In the genomic region with DNA sequence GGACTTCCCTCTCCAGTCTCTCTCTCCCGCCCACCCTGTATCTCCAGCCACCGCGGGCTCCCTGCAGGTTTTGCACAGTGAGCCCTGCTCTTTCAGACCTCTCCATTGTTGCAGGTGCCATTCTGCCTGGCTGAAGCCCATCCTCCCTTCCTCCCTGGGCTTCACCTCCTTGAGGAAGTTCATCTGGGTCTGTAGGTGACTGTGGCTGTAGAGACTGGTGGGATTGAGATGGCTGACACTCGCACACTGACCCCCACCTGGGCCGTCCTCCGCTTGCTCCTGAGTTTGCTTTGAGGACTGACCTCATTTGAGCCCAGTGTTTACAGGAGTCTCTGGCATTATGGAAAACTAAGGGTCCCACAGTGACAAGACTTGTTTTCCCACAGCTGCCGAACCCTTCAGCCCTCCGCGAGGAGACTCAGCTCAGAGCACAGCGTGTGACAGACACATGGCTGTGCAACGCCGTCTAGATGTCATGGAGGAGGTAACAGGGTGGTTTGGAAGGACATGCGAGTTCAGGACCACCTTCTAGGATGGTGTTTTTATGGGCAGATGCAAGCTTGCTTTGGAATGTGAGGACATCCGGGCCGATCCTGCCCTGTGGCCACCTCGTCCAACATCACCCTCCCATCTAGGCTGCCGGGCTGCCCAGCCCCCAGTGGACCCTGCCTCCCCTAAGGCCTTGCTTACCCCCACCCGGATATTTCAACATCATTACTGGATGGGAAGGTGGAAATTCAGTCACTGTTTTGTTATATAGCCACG, we compare ENCODE assay signal across 23 cellular contexts. TPM values are rescaled to one million over a fixed set of nuclear protein-coding genes. Genes with fewer than 3 reads are reported as not detected.
A peak's percentile ranks its signal among the peaks of the same experiment; 100 is the strongest.
DNase-seq lines count a peak whose midpoint lies in the region; ATAC-seq, FAIRE-seq and TF ChIP-seq lines count a peak whose summit lies in the region.
"Had no signal": no experiment of that assay in that cellular context is flagged by ENCODE, and none has a peak within 500 bp of the region (broad histone marks: within the 10 kb centered on the region; RNA-seq: fewer than 3 reads in every experiment).

No MANE protein-coding gene starts in this region.

- no peak for TF ChIP-seq EP300 in H1 (IDR thresholded peaks at IDR 0.05; ENCODE audit: borderline replicate concordance in 1 of 2, low read depth in 2 of 2, low read length in 2 of 2)

- no peaks in the 10 kb centered on the region for H4K20me1 ChIP-seq in H1 (replicated peaks in 1 of 2; ENCODE audit: control insufficient read depth in 1 of 2, insufficient read depth in 2 of 2, low read length in 2 of 2)

- no peak for FAIRE-seq in H1 (lab: Jason Lieb, UNC)
- FAIRE-seq: GM12878 had no signal

- WGBS in H1 (ENCODE audit: extremely low coverage in 1 of 2, insufficient coverage in 1 of 2, insufficient read length in 1 of 2, insufficient replicate concordance in 2 of 2, low coverage in 1 of 2, low lambda C conversion rate in 2 of 2, missing lambda C conversion rate in 1 of 2), 2 experiments, result 89% methylated on average over 19 of the region's 19 CpGs; no CpG with 5 or more reads in 1 of the 2 experiments
- WGBS in neuronal stem cell (ENCODE audit: extremely low coverage in 2 of 2, insufficient read length in 2 of 2, insufficient replicate concordance in 1 of 2), 2 donors, result no CpG with 5 or more reads among the region's 19 CpGs

- no peaks in the 10 kb centered on the region for H3K36me3 ChIP-seq in H1 (ENCODE audit: control insufficient read depth in 2 of 4, insufficient read depth in 4 of 4, low read length in 3 of 4)
- H3K36me3 ChIP-seq in neuronal stem cell (replicated peaks in 1 of 2; ENCODE audit: control insufficient read depth in 2 of 2, insufficient read depth in 2 of 2, low read length in 2 of 2), result no peaks in the 10 kb centered on the region

- no peak overlapping the region for H3K4ac ChIP-seq in H1 (replicated peaks; ENCODE audit: insufficient read length, low read depth, low read length)
- no peak overlapping the region for H3K4ac ChIP-seq in neuronal stem cell (ENCODE audit: low read length)

- no peaks in the 10 kb centered on the region for H3K79me2 ChIP-seq in H1 (ENCODE audit: control insufficient read depth in 1 of 2, insufficient read depth in 2 of 2, low read length in 2 of 2)

- no peak overlapping the region for H2BK20ac ChIP-seq in H1 (ENCODE audit: low read length)

- no peak for TF ChIP-seq RAD21 in H1 (IDR thresholded peaks at IDR 0.05 in 1 of 2, conservative IDR thresholded peaks at IDR 0.05 in 1 of 2; ENCODE audit: low read depth in 2 of 2, low read length in 2 of 2)

- no peak overlapping the region for H3K18ac ChIP-seq in H1 (ENCODE audit: extremely low read depth, low read length)
- no peak overlapping the region for H3K18ac ChIP-seq in neuronal stem cell (ENCODE audit: low read length)

- H4K91ac ChIP-seq in H1 (replicated peaks; ENCODE audit: insufficient read length, low read length) (no peak overlapping the region), neuronal stem cell (ENCODE audit: low read depth, low read length, poor library complexity) (no peak overlapping the region)

- no peak overlapping the region for H3K56ac ChIP-seq in H1 (replicated peaks; ENCODE audit: insufficient read length, low read depth, low read length)

- H2BK120ac ChIP-seq in H1 (replicated peaks; ENCODE audit: low read depth, low read length) (no peak overlapping the region), neuronal stem cell (ENCODE audit: low read depth, low read length) (no peak overlapping the region)

- H3K27ac Mint-ChIP-seq in Calu3 (ENCODE audit: unreplicated experiment) (peak overlapping the region; percentile 3), nephron progenitor cell (no peak overlapping the region)
- peak overlapping the region in 2 of 10 donors; percentile 18 to 75 for H3K27ac Mint-ChIP-seq in naive thymus-derived CD8-positive, alpha-beta T cell
- H3K27ac Mint-ChIP-seq: CD4-positive, CD25-positive, alpha-beta regulatory T cell had no signal

- TF ChIP-seq POLR2A in H1 (IDR thresholded peaks at IDR 0.05; ENCODE audit: control extremely low read depth in 1 of 2, low read depth in 2 of 2, low read length in 2 of 2), result no peak

- H3K36me3 Mint-ChIP-seq in Calu3 (ENCODE audit: insufficient read depth, unreplicated experiment) (peaks cover 79% of the 10 kb centered on the region), nephron progenitor cell (ENCODE audit: low read depth) (no peaks in the 10 kb centered on the region)
- H3K36me3 Mint-ChIP-seq in naive thymus-derived CD8-positive, alpha-beta T cell, result no peaks in the 10 kb centered on the region
- H3K36me3 Mint-ChIP-seq: CD4-positive, CD25-positive, alpha-beta regulatory T cell had no signal

- peaks cover 0 to 5% (median 0%) of the 10 kb centered on the region in 4 experiments; a peak in 2 of 7 replicates for H3K4me1 ChIP-seq in H1 (replicated peaks in 1 of 4; ENCODE audit: control insufficient read depth in 3 of 4, insufficient read depth in 4 of 4, low read length in 3 of 4)
- peaks cover 7 to 8% of the 10 kb centered on the region in 2 donors for H3K4me1 ChIP-seq in neuronal stem cell (ENCODE audit: control insufficient read depth in 2 of 2, insufficient read depth in 1 of 2, low read depth in 1 of 2, low read length in 2 of 2)

- intact Hi-C loops in Calu3 (cut with micrococcal nuclease; ENCODE audit: unreplicated experiment), result no loop called here

- no peak overlapping the region for H2AFZ ChIP-seq in H1 (ENCODE audit: low read length)
- no peak overlapping the region for H2AFZ ChIP-seq in neuronal stem cell (ENCODE audit: low read length)

- peaks cover 34% of the 10 kb centered on the region for H3K4me1 Mint-ChIP-seq in Calu3 (ENCODE audit: low read depth, unreplicated experiment)
- H3K4me1 Mint-ChIP-seq in naive thymus-derived CD8-positive, alpha-beta T cell, result peaks cover 13 to 24% (median 20%) of the 10 kb centered on the region in 4 donors
- no peaks in the 10 kb centered on the region for H3K4me1 Mint-ChIP-seq in nephron progenitor cell

- peak overlapping the region; percentile 82; the same call in 1 of the 2 replicates for H2AK5ac ChIP-seq in H1 (ENCODE audit: low read depth, low read length)
- no peak overlapping the region for H2AK5ac ChIP-seq in neuronal stem cell (ENCODE audit: low read depth, low read length)

- no peaks in the 10 kb centered on the region for H3K9me3 ChIP-seq in H1 (ENCODE audit: insufficient read depth in 2 of 2, low read depth in 1 of 2, low read length in 1 of 2)
- H3K9me3 ChIP-seq in neuronal stem cell (replicated peaks in 1 of 2; ENCODE audit: control insufficient read depth in 2 of 2, insufficient read depth in 1 of 2, low read depth in 1 of 2, low read length in 2 of 2), result no peaks in the 10 kb centered on the region

- no peak for TF ChIP-seq CTCF in Calu3 (IDR thresholded peaks at IDR 0.05; ENCODE audit: unreplicated experiment)
- no peak for TF ChIP-seq CTCF in H1 (IDR thresholded peaks at IDR 0.05; ENCODE audit: control extremely low read depth in 1 of 3, insufficient read depth in 1 of 3, low read depth in 1 of 3, low read length in 3 of 3)
- TF ChIP-seq CTCF in nephron progenitor cell (IDR thresholded peaks at IDR 0.05), result no peak

- POLR2A ChIA-PET in H1 (lab: Charles Lee; ENCODE audit: partially characterized antibody), result no interaction called here
- POLR2A ChIA-PET in naive thymus-derived CD8-positive, alpha-beta T cell (lab: Charles Lee), result interaction anchor here (0.5 kb wide), 1 partner anchor 266 kb away, joined by 4 read pairs; the partner anchor contains the start of gene PRXL2A

- H4K5ac ChIP-seq in H1 (ENCODE audit: insufficient read length, low read depth, low read length), result no peak overlapping the region

- H2BK5ac ChIP-seq in H1 (ENCODE audit: low read depth, low read length) (no peak overlapping the region), neuronal stem cell (ENCODE audit: low read length) (no peak overlapping the region)

- H3K9me3 Mint-ChIP-seq in Calu3 (ENCODE audit: low read depth, unreplicated experiment), result no peaks in the 10 kb centered on the region
- H3K9me3 Mint-ChIP-seq in naive thymus-derived CD8-positive, alpha-beta T cell, result no peaks in the 10 kb centered on the region
- no peaks in the 10 kb centered on the region for H3K9me3 Mint-ChIP-seq in nephron progenitor cell
- H3K9me3 Mint-ChIP-seq: CD4-positive, CD25-positive, alpha-beta regulatory T cell had no signal

- no peak overlapping the region for H3K4me3 Mint-ChIP-seq in Calu3 (ENCODE audit: low read depth, unreplicated experiment)
- peak overlapping the region in 1 of 10 donors; percentile 48 for H3K4me3 Mint-ChIP-seq in naive thymus-derived CD8-positive, alpha-beta T cell
- no peak overlapping the region for H3K4me3 Mint-ChIP-seq in nephron progenitor cell

- H3K27me3 Mint-ChIP-seq in Calu3 (ENCODE audit: unreplicated experiment) (peaks cover 45% of the 10 kb centered on the region), nephron progenitor cell (ENCODE audit: low read depth, poor library complexity) (peaks cover 23% of the 10 kb centered on the region)
- H3K27me3 Mint-ChIP-seq in naive thymus-derived CD8-positive, alpha-beta T cell, result peaks cover 0 to 19% (median 9%) of the 10 kb centered on the region in 5 donors

- no peak overlapping the region for H3K4me2 ChIP-seq in H1 (ENCODE audit: insufficient read depth in 1 of 2, low read depth in 2 of 2, low read length in 2 of 2)
- H3K4me2 ChIP-seq in neuronal stem cell (ENCODE audit: insufficient read depth, low read length, poor library complexity, severe bottlenecking), result no peak overlapping the region

- H2BK12ac ChIP-seq in H1 (ENCODE audit: low read depth, low read length), result no peak overlapping the region
- no peak overlapping the region for H2BK12ac ChIP-seq in neuronal stem cell (ENCODE audit: low read length)

- H3K79me1 ChIP-seq in H1 (ENCODE audit: low read depth, low read length) (no peaks in the 10 kb centered on the region), neuronal stem cell (ENCODE audit: low read depth, low read length) (no peaks in the 10 kb centered on the region)

- H3K9ac ChIP-seq in H1 (replicated peaks in 1 of 4; ENCODE audit: extremely low read depth in 1 of 4, low read depth in 3 of 4, low read length in 3 of 4) (no peak overlapping the region), neuronal stem cell (ENCODE audit: low read depth, low read length, poor library complexity) (peak overlapping the region; percentile 30)

- H3K23me2 ChIP-seq in H1 (ENCODE audit: low read depth, low read length), result no peaks in the 10 kb centered on the region

- no peak overlapping the region for H3K23ac ChIP-seq in H1 (ENCODE audit: insufficient read length)
- no peak overlapping the region for H3K23ac ChIP-seq in neuronal stem cell (ENCODE audit: low read depth, low read length, poor library complexity)

- H3K14ac ChIP-seq in H1 (ENCODE audit: insufficient read length), result no peak overlapping the region
- H3K14ac ChIP-seq in neuronal stem cell (ENCODE audit: low read length), result peak overlapping the region; percentile 1

- CTCF ChIA-PET in Calu3 (lab: Charles Lee) (interaction anchor here (0.9 kb wide), 1 partner anchor 81 kb away, joined by 5 read pairs; no protein-coding TSS in a partner anchor), H1 (lab: Charles Lee; ENCODE audit: partially characterized antibody) (interaction anchor here (1.0 to 6.6 kb wide), 12 partner anchors 9 to 111 kb away, joined by 3 to 75 read pairs (median 5); no protein-coding TSS in a partner anchor)

- H3K4me3 ChIP-seq in H1 (ENCODE audit: extremely low read depth in 1 of 4, insufficient read depth in 2 of 4, low read depth in 3 of 4, low read length in 4 of 4), result no peak overlapping the region
- H3K4me3 ChIP-seq in neuronal stem cell (ENCODE audit: low read length in 2 of 2), result peak overlapping the region in 1 of 2 donors; percentile 0
- H3K4me3 ChIP-seq: GM12878 had no signal

- BruUV-seq in Calu3 (replicated peaks; lab: Mats Ljungman, UMichigan), result no TSS peak

- H4K8ac ChIP-seq in H1 (ENCODE audit: extremely low read depth, insufficient read depth, low read length), result no peak overlapping the region
- no peak overlapping the region for H4K8ac ChIP-seq in neuronal stem cell (ENCODE audit: low read depth, low read length)

- H3K27me3 ChIP-seq in H1 (replicated peaks in 1 of 4; ENCODE audit: control insufficient read depth in 3 of 4, extremely low read depth in 1 of 4, insufficient read depth in 3 of 4, low read length in 3 of 4) (no peaks in the 10 kb centered on the region), neuronal stem cell (ENCODE audit: control insufficient read depth in 3 of 3, insufficient read depth in 3 of 3, low read depth in 1 of 3, low read length in 3 of 3) (no peaks in the 10 kb centered on the region)

- no peak for ATAC-seq in naive thymus-derived CD8-positive, alpha-beta T cell
- ATAC-seq: GM12878, Right ventricle myocardium inferior had no signal

- H2BK15ac ChIP-seq in H1 (ENCODE audit: low read length) (no peak overlapping the region), neuronal stem cell (ENCODE audit: low read length) (no peak overlapping the region)

- no peak for DNase-seq in Calu3
- peak; percentile 41 for DNase-seq in EH (ENCODE audit: low read depth)
- DNase-seq in H1 (ENCODE audit: low read depth in 1 of 2, low spot score in 2 of 2), result no peak
- DNase-seq in neuronal stem cell (ENCODE audit: low spot score), result no peak
- DNase-seq in naive thymus-derived CD8-positive, alpha-beta T cell, result no peak
- DNase-seq in nephron progenitor cell, result no peak
- DNase-seq in glomerular visceral epithelial cell (ENCODE audit: extremely low spot score), result no peak
- DNase-seq: CD4-positive, CD25-positive, alpha-beta regulatory T cell; DMS79; HCEC 1CT; KG1; NCI-H1105; NCI-H1694; NCI-H2081; NCI-H2171; NCI-H345; NCI-H524; NCI-H774 had no signal

- H3K27ac ChIP-seq in H1 (ENCODE audit: low read depth, low read length), result no peak overlapping the region
- H3K27ac ChIP-seq in neuronal stem cell (replicated peaks; ENCODE audit: low read length), result no peak overlapping the region

RNA-seq across cellular contexts. Expression of gene PLAC9, which starts 9.3 kb away (rescaled TPM):
- total RNA-seq in Calu3 (2022), result not detected in 2 replicates
- total RNA-seq in H1 (2021; fragmentation: NEBNext Ultra II Directional; extraction: Animal tissue kit (Norgen Biotek cat#: 25700)), result 12.4 and 16.7 TPM in 2 replicates
- 8.4 and 12.9 TPM in 2 replicates for polyA plus RNA-seq in H1 (2011; rRNA removed)
- 7.4 TPM for polyA plus RNA-seq in H1 (2011; cell fraction: cytosol; rRNA removed)
- 9.3 TPM for polyA plus RNA-seq in H1 (2011; cell fraction: nucleus; rRNA removed)
- polyA plus RNA-seq in H1 (2012, experiment 1 of 2), result 8.1 to 17.1 TPM (median 14.4 TPM) in 4 replicates
- polyA plus RNA-seq in H1 (2012, experiment 2 of 2), result 16.4 TPM
- polyA plus RNA-seq in H1 (2013, experiment 1 of 2), result 10.9 TPM
- 10.9 TPM for polyA plus RNA-seq in H1 (2013, experiment 2 of 2)
- polyA minus RNA-seq in H1 (2011; rRNA and poly(A)+ RNA removed), result 1.2 and 1.8 TPM in 2 replicates
- 3.3 TPM for polyA minus RNA-seq in H1 (2011; cell fraction: cytosol; rRNA and poly(A)+ RNA removed)
- 2.9 TPM for polyA minus RNA-seq in H1 (2011; cell fraction: nucleus; rRNA and poly(A)+ RNA removed)
- polyA plus RNA-seq in neuronal stem cell (2013, experiment 1 of 2), result 1.3 TPM
- polyA plus RNA-seq in neuronal stem cell (2013, experiment 2 of 2), result 1.3 TPM
- total RNA-seq in naive thymus-derived CD8-positive, alpha-beta T cell, result not detected
- under 1 TPM in 1 of 3 donors, not detected in 2; 0.32 TPM for polyA plus RNA-seq in naive thymus-derived CD8-positive, alpha-beta T cell
- total RNA-seq: CD4-positive, CD25-positive, alpha-beta regulatory T cell; GM12878; HT1080; OCI-LY7; SK-MEL-5 had no signal
- polyA plus RNA-seq: GM12878 had no signal

Comparison
In these comparisons a context has a peak if more than half of its experiments do, and no peak if none do; other contexts are left out.
1. RNA of gene PLAC9, which starts 9.3 kb away (total RNA-seq): 12.4 to 16.7 TPM in H1; not detected in Calu3 and not detected in naive thymus-derived CD8-positive, alpha-beta T cell; every median in the first group is over 10 times any median in the second.